In the genomic region with DNA sequence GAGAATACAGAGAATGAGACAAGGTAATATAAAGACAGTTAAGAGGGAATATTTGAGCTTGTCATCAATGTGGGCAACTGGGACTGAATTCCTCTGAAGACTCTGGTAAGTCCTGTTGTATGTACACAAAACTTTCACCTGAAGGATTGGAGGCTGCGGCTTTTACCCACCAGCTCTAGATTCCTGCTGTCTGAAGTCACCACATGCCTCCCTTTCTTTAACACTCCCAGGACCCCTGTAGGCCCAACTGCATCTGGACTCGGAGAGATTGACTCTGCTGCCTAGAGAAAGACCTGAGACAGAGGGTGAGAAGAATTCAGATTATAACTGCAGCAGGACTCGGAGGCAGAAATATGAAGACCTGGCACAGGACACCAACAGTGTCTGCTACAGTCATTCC, we compare ENCODE assay signal across 2 cellular contexts.
TF ChIP-seq lines count a peak whose summit lies in the region.

No MANE protein-coding gene starts in this region.

TF ChIP-seq in GM23338, 12 proteins besides CTCF, POLR2A, EP300 and RAD21 (continued from another document):
- TF ChIP-seq, protein P1, sequence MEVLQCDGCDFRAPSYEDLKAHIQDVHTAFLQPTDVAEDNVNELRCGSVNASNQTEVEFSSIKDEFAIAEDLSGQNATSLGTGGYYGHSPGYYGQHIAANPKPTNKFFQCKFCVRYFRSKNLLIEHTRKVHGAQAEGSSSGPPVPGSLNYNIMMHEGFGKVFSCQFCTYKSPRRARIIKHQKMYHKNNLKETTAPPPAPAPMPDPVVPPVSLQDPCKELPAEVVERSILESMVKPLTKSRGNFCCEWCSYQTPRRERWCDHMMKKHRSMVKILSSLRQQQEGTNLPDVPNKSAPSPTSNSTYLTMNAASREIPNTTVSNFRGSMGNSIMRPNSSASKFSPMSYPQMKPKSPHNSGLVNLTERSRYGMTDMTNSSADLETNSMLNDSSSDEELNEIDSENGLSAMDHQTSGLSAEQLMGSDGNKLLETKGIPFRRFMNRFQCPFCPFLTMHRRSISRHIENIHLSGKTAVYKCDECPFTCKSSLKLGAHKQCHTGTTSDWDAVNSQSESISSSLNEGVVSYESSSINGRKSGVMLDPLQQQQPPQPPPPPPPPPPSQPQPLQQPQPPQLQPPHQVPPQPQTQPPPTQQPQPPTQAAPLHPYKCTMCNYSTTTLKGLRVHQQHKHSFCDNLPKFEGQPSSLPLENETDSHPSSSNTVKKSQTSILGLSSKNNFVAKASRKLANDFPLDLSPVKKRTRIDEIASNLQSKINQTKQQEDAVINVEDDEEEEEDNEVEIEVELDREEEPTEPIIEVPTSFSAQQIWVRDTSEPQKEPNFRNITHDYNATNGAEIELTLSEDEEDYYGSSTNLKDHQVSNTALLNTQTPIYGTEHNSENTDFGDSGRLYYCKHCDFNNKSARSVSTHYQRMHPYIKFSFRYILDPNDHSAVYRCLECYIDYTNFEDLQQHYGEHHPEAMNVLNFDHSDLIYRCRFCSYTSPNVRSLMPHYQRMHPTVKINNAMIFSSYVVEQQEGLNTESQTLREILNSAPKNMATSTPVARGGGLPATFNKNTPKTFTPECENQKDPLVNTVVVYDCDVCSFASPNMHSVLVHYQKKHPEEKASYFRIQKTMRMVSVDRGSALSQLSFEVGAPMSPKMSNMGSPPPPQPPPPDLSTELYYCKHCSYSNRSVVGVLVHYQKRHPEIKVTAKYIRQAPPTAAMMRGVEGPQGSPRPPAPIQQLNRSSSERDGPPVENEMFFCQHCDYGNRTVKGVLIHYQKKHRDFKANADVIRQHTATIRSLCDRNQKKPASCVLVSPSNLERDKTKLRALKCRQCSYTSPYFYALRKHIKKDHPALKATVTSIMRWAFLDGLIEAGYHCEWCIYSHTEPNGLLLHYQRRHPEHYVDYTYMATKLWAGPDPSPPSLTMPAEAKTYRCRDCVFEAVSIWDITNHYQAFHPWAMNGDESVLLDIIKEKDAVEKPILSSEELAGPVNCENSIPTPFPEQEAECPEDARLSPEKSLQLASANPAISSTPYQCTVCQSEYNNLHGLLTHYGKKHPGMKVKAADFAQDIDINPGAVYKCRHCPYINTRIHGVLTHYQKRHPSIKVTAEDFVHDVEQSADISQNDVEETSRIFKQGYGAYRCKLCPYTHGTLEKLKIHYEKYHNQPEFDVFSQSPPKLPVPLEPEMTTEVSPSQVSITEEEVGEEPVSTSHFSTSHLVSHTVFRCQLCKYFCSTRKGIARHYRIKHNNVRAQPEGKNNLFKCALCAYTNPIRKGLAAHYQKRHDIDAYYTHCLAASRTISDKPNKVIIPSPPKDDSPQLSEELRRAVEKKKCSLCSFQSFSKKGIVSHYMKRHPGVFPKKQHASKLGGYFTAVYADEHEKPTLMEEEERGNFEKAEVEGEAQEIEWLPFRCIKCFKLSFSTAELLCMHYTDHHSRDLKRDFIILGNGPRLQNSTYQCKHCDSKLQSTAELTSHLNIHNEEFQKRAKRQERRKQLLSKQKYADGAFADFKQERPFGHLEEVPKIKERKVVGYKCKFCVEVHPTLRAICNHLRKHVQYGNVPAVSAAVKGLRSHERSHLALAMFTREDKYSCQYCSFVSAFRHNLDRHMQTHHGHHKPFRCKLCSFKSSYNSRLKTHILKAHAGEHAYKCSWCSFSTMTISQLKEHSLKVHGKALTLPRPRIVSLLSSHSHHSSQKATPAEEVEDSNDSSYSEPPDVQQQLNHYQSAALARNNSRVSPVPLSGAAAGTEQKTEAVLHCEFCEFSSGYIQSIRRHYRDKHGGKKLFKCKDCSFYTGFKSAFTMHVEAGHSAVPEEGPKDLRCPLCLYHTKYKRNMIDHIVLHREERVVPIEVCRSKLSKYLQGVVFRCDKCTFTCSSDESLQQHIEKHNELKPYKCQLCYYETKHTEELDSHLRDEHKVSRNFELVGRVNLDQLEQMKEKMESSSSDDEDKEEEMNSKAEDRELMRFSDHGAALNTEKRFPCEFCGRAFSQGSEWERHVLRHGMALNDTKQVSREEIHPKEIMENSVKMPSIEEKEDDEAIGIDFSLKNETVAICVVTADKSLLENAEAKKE (CRISPR knock-in tag; IDR thresholded peaks at IDR 0.05): no peak

TF ChIP-seq in WTC11, 78 proteins besides CTCF, POLR2A, EP300 and RAD21 (continued from another document):
- TF ChIP-seq, protein P2, sequence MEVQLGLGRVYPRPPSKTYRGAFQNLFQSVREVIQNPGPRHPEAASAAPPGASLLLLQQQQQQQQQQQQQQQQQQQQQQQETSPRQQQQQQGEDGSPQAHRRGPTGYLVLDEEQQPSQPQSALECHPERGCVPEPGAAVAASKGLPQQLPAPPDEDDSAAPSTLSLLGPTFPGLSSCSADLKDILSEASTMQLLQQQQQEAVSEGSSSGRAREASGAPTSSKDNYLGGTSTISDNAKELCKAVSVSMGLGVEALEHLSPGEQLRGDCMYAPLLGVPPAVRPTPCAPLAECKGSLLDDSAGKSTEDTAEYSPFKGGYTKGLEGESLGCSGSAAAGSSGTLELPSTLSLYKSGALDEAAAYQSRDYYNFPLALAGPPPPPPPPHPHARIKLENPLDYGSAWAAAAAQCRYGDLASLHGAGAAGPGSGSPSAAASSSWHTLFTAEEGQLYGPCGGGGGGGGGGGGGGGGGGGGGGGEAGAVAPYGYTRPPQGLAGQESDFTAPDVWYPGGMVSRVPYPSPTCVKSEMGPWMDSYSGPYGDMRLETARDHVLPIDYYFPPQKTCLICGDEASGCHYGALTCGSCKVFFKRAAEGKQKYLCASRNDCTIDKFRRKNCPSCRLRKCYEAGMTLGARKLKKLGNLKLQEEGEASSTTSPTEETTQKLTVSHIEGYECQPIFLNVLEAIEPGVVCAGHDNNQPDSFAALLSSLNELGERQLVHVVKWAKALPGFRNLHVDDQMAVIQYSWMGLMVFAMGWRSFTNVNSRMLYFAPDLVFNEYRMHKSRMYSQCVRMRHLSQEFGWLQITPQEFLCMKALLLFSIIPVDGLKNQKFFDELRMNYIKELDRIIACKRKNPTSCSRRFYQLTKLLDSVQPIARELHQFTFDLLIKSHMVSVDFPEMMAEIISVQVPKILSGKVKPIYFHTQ (CRISPR knock-in tag; IDR thresholded peaks at IDR 0.05): no peak
- TF ChIP-seq ZNF671 (CRISPR knock-in tag; IDR thresholded peaks at IDR 0.05) (no peak), NFE2L1 (CRISPR knock-in tag; IDR thresholded peaks at IDR 0.05) (no peak), FOXJ3 (CRISPR knock-in tag; IDR thresholded peaks at IDR 0.05; ENCODE audit: borderline replicate concordance) (no peak)
